Comparison of ENCODE assay signal across 29 cellular contexts in the genomic region with DNA sequence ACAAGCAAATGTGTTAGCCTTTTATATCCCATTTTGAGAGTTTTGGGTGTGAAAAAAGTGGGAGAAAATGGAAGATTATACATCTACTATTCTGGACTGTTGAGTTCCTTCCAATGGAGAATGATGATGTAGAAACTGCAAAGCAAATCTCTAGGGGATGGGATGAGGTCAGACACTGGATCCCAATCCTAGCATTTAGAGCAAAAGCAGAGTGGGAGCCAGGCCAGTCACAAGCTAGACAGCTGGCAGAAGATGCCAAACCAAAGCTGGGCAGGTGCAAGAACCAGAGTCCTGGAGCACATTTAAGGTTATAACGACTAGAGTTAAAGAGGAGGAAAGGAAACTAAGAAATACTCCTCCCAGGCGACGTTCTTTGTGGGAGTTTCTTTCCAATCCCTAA.
"Had no signal": no experiment of that assay in that cellular context is flagged by ENCODE, and none has a peak within 500 bp of the region (broad histone marks: within the 10 kb centered on the region; RNA-seq: fewer than 3 reads in every experiment).

No MANE protein-coding gene starts in this region.

- H3K27ac ChIP-seq: dorsolateral prefrontal cortex, epithelial cell of prostate, foreskin keratinocyte, heart right ventricle, neural progenitor cell, prostate gland, right atrium auricular region, skin epidermis, spleen, thoracic aorta, tibial nerve, upper lobe of left lung had no signal

- DNase-seq: central memory CD4-positive, alpha-beta T cell; dorsolateral prefrontal cortex; effector CD4-positive, alpha-beta T cell; endodermal cell; foreskin keratinocyte; heart right ventricle; hippocampal formation; kidney glomerular epithelial cell; mesenchymal stem cell; mucosa of descending colon; naive thymus-derived CD4-positive, alpha-beta T cell; sigmoid colon; spleen; stimulated activated CD4-positive, alpha-beta T cell treated with anti-CD3 and anti-CD28 coated beads, Interleukin-4, amount 100 ng/mL, for 4 hours; stimulated activated naive CD8-positive, alpha-beta T cell treated with anti-CD3 and anti-CD28 coated beads, Interleukin-15, Interleukin-2, amounts not matched to agents 100 U/mL and 50 U/mL, for 24 hours; substantia nigra; upper lobe of left lung had no signal

- H3K4me1 Mint-ChIP-seq: endodermal cell; naive thymus-derived CD4-positive, alpha-beta T cell; neural progenitor cell; stimulated activated memory B cell treated with anti-CD40 and anti-IgM and Interleukin-4, amounts not matched to agents 10 μg/mL and 1 μg/mL and 100 μg/mL, for 72 hours had no signal

- H3K27me3 ChIP-seq: foreskin keratinocyte, gastroesophageal sphincter, heart right ventricle, neural progenitor cell, right atrium auricular region, sigmoid colon, tibial nerve, upper lobe of left lung had no signal

- H3K27ac Mint-ChIP-seq: endodermal cell; mesothelial cell of epicardium; naive thymus-derived CD4-positive, alpha-beta T cell; nephron; neural progenitor cell; stimulated activated memory B cell treated with anti-CD40 and anti-IgM and Interleukin-4, amounts not matched to agents 10 μg/mL and 1 μg/mL and 100 μg/mL, for 72 hours had no signal

- H3K4me1 ChIP-seq: foreskin keratinocyte, neural progenitor cell, prostate gland, tibial nerve, upper lobe of left lung had no signal

- H3K4me2 ChIP-seq: neural progenitor cell had no signal

- H3K36me3 Mint-ChIP-seq: mesothelial cell of epicardium; naive thymus-derived CD4-positive, alpha-beta T cell; neural progenitor cell; stimulated activated memory B cell treated with anti-CD40 and anti-IgM and Interleukin-4, amounts not matched to agents 10 μg/mL and 1 μg/mL and 100 μg/mL, for 72 hours had no signal

- ATAC-seq: esophagus mucosa; foreskin keratinocyte; gastroesophageal sphincter; heart right ventricle; mucosa of descending colon; naive thymus-derived CD4-positive, alpha-beta T cell; stimulated activated memory B cell treated with anti-CD40 and anti-IgM and Interleukin-4, amounts not matched to agents 10 μg/mL and 1 μg/mL and 100 μg/mL, for 72 hours; stimulated activated naive CD8-positive, alpha-beta T cell treated with anti-CD3 and anti-CD28 coated beads, Interleukin-15, Interleukin-2, amounts not matched to agents 100 U/mL and 50 U/mL, for 24 hours had no signal

- H3K4me3 ChIP-seq: dorsolateral prefrontal cortex, gastroesophageal sphincter, heart right ventricle, mucosa of descending colon, neural progenitor cell, prostate gland, right atrium auricular region, sigmoid colon, skin epidermis, spleen, thoracic aorta, tibial nerve, upper lobe of left lung had no signal

- H3K36me3 ChIP-seq: gastroesophageal sphincter, heart right ventricle, neural progenitor cell, prostate gland, right atrium auricular region, sigmoid colon, spleen, thoracic aorta, tibial nerve, upper lobe of left lung had no signal

- H3K27me3 Mint-ChIP-seq: stimulated activated memory B cell treated with anti-CD40 and anti-IgM and Interleukin-4, amounts not matched to agents 10 μg/mL and 1 μg/mL and 100 μg/mL, for 72 hours had no signal

- H3K9me3 Mint-ChIP-seq: endodermal cell, nephron, neural progenitor cell had no signal

- H3K9ac ChIP-seq: neural progenitor cell had no signal

- H3K9me3 ChIP-seq: gastroesophageal sphincter, heart right ventricle, mucosa of descending colon, prostate gland, right atrium auricular region, sigmoid colon, spleen, thoracic aorta, tibial nerve, upper lobe of left lung had no signal

- H2AFZ ChIP-seq: neural progenitor cell had no signal

- H3K4me3 Mint-ChIP-seq: endodermal cell; mesothelial cell of epicardium; naive thymus-derived CD4-positive, alpha-beta T cell; nephron; neural progenitor cell; stimulated activated memory B cell treated with anti-CD40 and anti-IgM and Interleukin-4, amounts not matched to agents 10 μg/mL and 1 μg/mL and 100 μg/mL, for 72 hours had no signal
